Comparison of ENCODE assay signal across 9 cellular contexts in genomic region chr14:102772781-102773570, GRCh38.
DNase-seq lines count a peak whose midpoint lies in the region; ATAC-seq and TF ChIP-seq lines count a peak whose summit lies in the region.
"Had no signal": no experiment of that assay in that cellular context is flagged by ENCODE, and none has a peak within 500 bp of the region (broad histone marks: within the 10 kb centered on the region; RNA-seq: fewer than 3 reads in every experiment).

No MANE protein-coding gene starts in this region.

- no peaks in the 10 kb centered on the region for H4K20me1 ChIP-seq in DOHH2 (ENCODE audit: control insufficient read depth, insufficient read depth, low read depth, low read length)

- H3K36me3 ChIP-seq in DOHH2 (ENCODE audit: control insufficient read depth, low read length), result no peaks in the 10 kb centered on the region

- H3K4me1 ChIP-seq in DOHH2 (ENCODE audit: control insufficient read depth, low read length), result peaks cover 48% of the 10 kb centered on the region

- no peaks in the 10 kb centered on the region for H3K9me3 ChIP-seq in DOHH2 (ENCODE audit: control insufficient read depth, insufficient read depth, low read length)

- H3K4me3 ChIP-seq in DOHH2 (ENCODE audit: low read length), result 0 out of 2 replicates have a peak overlapping the region, but pooled peaks have one; percentile 21
- no peak overlapping the region for H3K4me3 ChIP-seq in HFF-Myc (replicated peaks; ENCODE audit: low read depth, low read length)

- TF ChIP-seq CTCF in DOHH2 (IDR thresholded peaks at IDR 0.05; ENCODE audit: low read depth, low read length, poor library complexity, severe bottlenecking), result peak; percentile 63
- peak; percentile 29 for TF ChIP-seq CTCF in HFF-Myc (IDR thresholded peaks at IDR 0.05; ENCODE audit: low read depth, low read length, missing control alignments)

- H3K9me3 Mint-ChIP-seq in memory B cell, result no peaks in the 10 kb centered on the region
- H3K9me3 Mint-ChIP-seq: mesothelial cell of epicardium had no signal

- no peak overlapping the region for H3K27ac ChIP-seq in DOHH2 (ENCODE audit: low read depth, low read length)

- H3K4me3 Mint-ChIP-seq in memory B cell, result peak overlapping the region; percentile 65
- H3K4me3 Mint-ChIP-seq: mesothelial cell of epicardium had no signal

- no peak for DNase-seq in HFF-Myc (ENCODE audit: extremely low read depth, low read depth)
- peak; percentile 47 for DNase-seq in SW480 (ENCODE audit: low spot score)
- DNase-seq in memory B cell (ENCODE audit: low spot score in 2 of 2), result no peak
- no peak for DNase-seq in hippocampal formation (lab: John Stamatoyannopoulos, UW)

- peak overlapping the region; percentile 41 for H3K4me2 ChIP-seq in DOHH2 (ENCODE audit: low read length)

- peak overlapping the region; percentile 92 for H3K27ac Mint-ChIP-seq in memory B cell
- H3K27ac Mint-ChIP-seq: mesothelial cell of epicardium had no signal

- no peaks in the 10 kb centered on the region; the same call in 1 of the 2 replicates for H3K79me2 ChIP-seq in DOHH2 (ENCODE audit: control insufficient read depth, low read length)

- H3F3A ChIP-seq in DOHH2 (ENCODE audit: control insufficient read depth, insufficient read depth), result peaks cover 12% of the 10 kb centered on the region

- H3K9me2 ChIP-seq in DOHH2 (replicated peaks; ENCODE audit: control insufficient read depth, low read length), result no peaks in the 10 kb centered on the region

- H3K36me3 Mint-ChIP-seq in memory B cell, result no peaks in the 10 kb centered on the region
- H3K36me3 Mint-ChIP-seq: mesothelial cell of epicardium had no signal

- no peaks in the 10 kb centered on the region for H3K27me3 Mint-ChIP-seq in memory B cell

- H3K4me1 Mint-ChIP-seq in memory B cell, result peaks cover 37% of the 10 kb centered on the region

- ATAC-seq in memory B cell (ENCODE audit: low read depth) (no peak), HG02763 (IDR thresholded peaks at IDR 0.05; ENCODE audit: unreplicated experiment) (no peak), HG02623 (IDR thresholded peaks at IDR 0.05; ENCODE audit: unreplicated experiment) (no peak), HG02840 (IDR thresholded peaks at IDR 0.05; ENCODE audit: low FRiP score, unreplicated experiment) (no peak)

- H3K27me3 ChIP-seq in DOHH2 (ENCODE audit: control insufficient read depth, low read length), result peaks cover 4% of the 10 kb centered on the region; the same call in 1 of the 2 replicates
